ENCODE assay signal across 8 cellular contexts in the genomic region with DNA sequence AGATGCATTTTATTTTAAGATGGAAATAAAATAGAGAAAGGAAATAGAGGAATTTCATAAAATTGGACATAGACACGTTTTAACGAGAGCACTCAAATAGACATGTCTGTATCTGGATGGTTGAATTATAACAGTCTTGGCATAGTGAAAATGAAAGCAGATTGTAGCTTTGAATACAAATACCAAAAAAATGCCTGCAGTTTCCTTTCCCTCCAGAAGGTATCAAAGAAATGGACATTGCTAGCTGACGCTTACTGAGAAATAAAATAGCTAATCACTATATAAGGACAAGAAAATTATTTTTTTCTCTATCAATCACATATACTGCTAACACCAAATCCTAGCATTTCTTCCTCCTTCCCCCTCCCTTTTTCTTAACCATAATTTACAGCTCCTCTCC. TPM values are rescaled to one million over a fixed set of nuclear protein-coding genes. Genes with fewer than 3 reads are reported as not detected.
DNase-seq lines count a peak whose midpoint lies in the region; ATAC-seq and TF ChIP-seq lines count a peak whose summit lies in the region.

No MANE protein-coding gene starts in this region.

- DNase-seq in left ventricle myocardium inferior (no peak), vagina (ENCODE audit: extremely low spot score in 2 of 2) (no peak), NCI-H1048 (lab: John Stamatoyannopoulos, UW) (no peak), HEK293T (ENCODE audit: extremely low spot score) (no peak)
- no peak for DNase-seq in stimulated activated CD4-positive, alpha-beta T cell treated with anti-CD3 and anti-CD28 coated beads, Interleukin-15, amount 100 ng/mL, for 24 hours

- no peaks in the 10 kb centered on the region for H3K79me2 ChIP-seq in OCI-LY3 (ENCODE audit: low read length)

- peak overlapping the region; percentile 54 for H3K27ac ChIP-seq in OCI-LY3 (ENCODE audit: low read length)
- H3K27ac ChIP-seq in left ventricle myocardium inferior (replicated peaks), result peak overlapping the region; percentile 46
- peak overlapping the region; percentile 57 for H3K27ac ChIP-seq in vagina

- H3K4me3 ChIP-seq in OCI-LY3 (ENCODE audit: low read length), result peak overlapping the region; percentile 69
- peak overlapping the region; percentile 47 for H3K4me3 ChIP-seq in left ventricle myocardium inferior
- peak overlapping the region; percentile 21 to 25 for H3K4me3 ChIP-seq in vagina

- peak overlapping the region; percentile 71 for H3K9ac ChIP-seq in OCI-LY3 (ENCODE audit: low read length)

- peak overlapping the region; percentile 84 for H3K4me2 ChIP-seq in OCI-LY3 (ENCODE audit: low read length)

- H3K36me3 ChIP-seq in OCI-LY3 (replicated peaks; ENCODE audit: low read depth, low read length) (no peaks in the 10 kb centered on the region), left ventricle myocardium inferior (no peaks in the 10 kb centered on the region), vagina (no peaks in the 10 kb centered on the region)

- CTCF ChIA-PET in HEK293T (lab: Yijun Ruan, JAX), result interaction anchor here (0.6 to 1.2 kb wide), 6 partner anchors 10 to 202 kb away, joined by 3 to 9 read pairs (median 3); no protein-coding TSS in a partner anchor

- peak overlapping the region; percentile 99 for H2AFZ ChIP-seq in OCI-LY3 (ENCODE audit: low read depth, low read length)

- ATAC-seq in GM18498 (IDR thresholded peaks at IDR 0.05; ENCODE audit: unreplicated experiment) (peak; percentile 86), GM21723 (IDR thresholded peaks at IDR 0.05; ENCODE audit: unreplicated experiment) (peak; percentile 77)

- no peak for TF ChIP-seq POLR2A in vagina (IDR thresholded peaks at IDR 0.05)

- intact Hi-C loops in left ventricle myocardium inferior (cut with micrococcal nuclease), result no loop called here
- intact Hi-C loops in vagina (cut with DNase I), result loop anchor here (10.0 kb wide), 1 partner anchor 105 kb away; no protein-coding TSS in a partner anchor

- POLR2A ChIA-PET in HEK293T (lab: Yijun Ruan, JAX), result interaction anchor here (1.0 to 3.5 kb wide), 3 partner anchors 12 to 210 kb away, joined by 3 to 18 read pairs (median 4); partner anchors contain the start of genes MAPRE2 and ZNF397

- H3K9me3 ChIP-seq in OCI-LY3 (ENCODE audit: insufficient read depth, low read length), result no peaks in the 10 kb centered on the region
- no peaks in the 10 kb centered on the region for H3K9me3 ChIP-seq in left ventricle myocardium inferior (replicated peaks)
- no peaks in the 10 kb centered on the region for H3K9me3 ChIP-seq in vagina

- H4K20me1 ChIP-seq in OCI-LY3 (ENCODE audit: insufficient read depth, low read length), result no peaks in the 10 kb centered on the region

- H3K27me3 ChIP-seq in OCI-LY3 (ENCODE audit: low read depth, low read length) (no peaks in the 10 kb centered on the region), left ventricle myocardium inferior (ENCODE audit: low read depth) (no peaks in the 10 kb centered on the region), vagina (no peaks in the 10 kb centered on the region)

- TF ChIP-seq CTCF in OCI-LY3 (IDR thresholded peaks at IDR 0.05; ENCODE audit: low read depth, low read length) (no peak), left ventricle myocardium inferior (IDR thresholded peaks at IDR 0.05; ENCODE audit: borderline replicate concordance) (peak; percentile 44), vagina (IDR thresholded peaks at IDR 0.05) (no peak)

- H3K4me1 ChIP-seq in OCI-LY3 (ENCODE audit: low read length) (peaks cover 43% of the 10 kb centered on the region), left ventricle myocardium inferior (peaks cover 37% of the 10 kb centered on the region), vagina (peaks cover 30% of the 10 kb centered on the region)

TF ChIP-seq in HEK293T, 16 proteins besides CTCF, POLR2A, EP300 and RAD21:
- TF ChIP-seq ARNT (IDR thresholded peaks at IDR 0.05), result no peak
- TF ChIP-seq NFRKB (IDR thresholded peaks at IDR 0.05), result no peak
- TF ChIP-seq ZNF384 (IDR thresholded peaks at IDR 0.05), result no peak
- TF ChIP-seq SP1 (IDR thresholded peaks at IDR 0.05), result no peak
- no peak for TF ChIP-seq SUZ12 (IDR thresholded peaks at IDR 0.05)
- no peak for TF ChIP-seq HDGF (IDR thresholded peaks at IDR 0.05; ENCODE audit: borderline replicate concordance)
- no peak for TF ChIP-seq FOXM1 (IDR thresholded peaks at IDR 0.05; ENCODE audit: borderline replicate concordance)
- TF ChIP-seq ELF4 (IDR thresholded peaks at IDR 0.05), result no peak
- TF ChIP-seq LEF1 (IDR thresholded peaks at IDR 0.05; ENCODE audit: borderline replicate concordance), result no peak
- no peak for TF ChIP-seq FOXA1 (IDR thresholded peaks at IDR 0.05)
- TF ChIP-seq BHLHE40 (IDR thresholded peaks at IDR 0.05; ENCODE audit: borderline replicate concordance), result no peak
TF ChIP-seq in HEK293T: peak in this region for 0.

RNA-seq across cellular contexts. Expression of gene MAPRE2, which starts 11.4 kb away (rescaled TPM):
- 120 TPM for total RNA-seq in left ventricle myocardium inferior
- 21.4 TPM for total RNA-seq in vagina
